13 cellular contexts compared by ENCODE assay signal in the genomic region with DNA sequence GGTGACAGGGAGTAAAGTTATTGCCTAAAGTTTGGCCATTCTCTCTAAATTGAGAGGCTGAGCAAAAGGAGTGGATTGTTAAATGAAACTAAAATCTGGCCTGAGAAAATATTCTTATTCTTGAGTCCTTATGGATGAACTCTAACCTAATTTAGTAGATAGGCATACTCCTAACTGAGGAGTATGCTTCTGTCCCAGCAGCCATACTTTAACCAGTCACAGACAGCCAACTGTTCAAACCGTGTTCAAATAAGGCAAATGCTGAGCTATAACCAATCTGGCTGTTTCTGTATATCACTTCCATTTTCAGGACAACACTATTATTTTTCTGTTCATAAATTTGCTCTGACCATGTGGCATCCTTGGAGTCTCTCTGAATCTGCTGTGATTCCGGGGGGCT.
DNase-seq lines count a peak whose midpoint lies in the region; ATAC-seq and TF ChIP-seq lines count a peak whose summit lies in the region.
"Had no signal": no experiment of that assay in that cellular context is flagged by ENCODE, and none has a peak within 500 bp of the region (broad histone marks: within the 10 kb centered on the region; RNA-seq: fewer than 3 reads in every experiment).

No MANE protein-coding gene starts in this region.

- peak overlapping the region; percentile 49 for H3K4me3 ChIP-seq in thoracic aorta
- H3K4me3 ChIP-seq: ovary had no signal

- H3K27me3 Mint-ChIP-seq in natural killer cell treated with Interleukin-12 subunit alpha and Interleukin-12 subunit beta and Interleukin-15 and Interleukin-18, amount 100 ng/mL, for 72 hours = no peaks in the 10 kb centered on the region
- H3K27me3 Mint-ChIP-seq in natural killer cell (ENCODE audit: low read depth in 2 of 2) = no peaks in the 10 kb centered on the region
- peaks cover 1% of the 10 kb centered on the region for H3K27me3 Mint-ChIP-seq in activated CD4-positive, alpha-beta memory T cell treated with anti-CD3 and anti-CD28 coated beads for 36 hours

- H3K4me1 Mint-ChIP-seq in natural killer cell treated with Interleukin-12 subunit alpha and Interleukin-12 subunit beta and Interleukin-15 and Interleukin-18, amount 100 ng/mL, for 72 hours (ENCODE audit: low read depth in 2 of 2) = peaks cover 7 to 18% of the 10 kb centered on the region in 2 donors
- peaks cover 0 to 4% of the 10 kb centered on the region in 2 donors for H3K4me1 Mint-ChIP-seq in natural killer cell
- peaks cover 18% of the 10 kb centered on the region for H3K4me1 Mint-ChIP-seq in activated CD4-positive, alpha-beta memory T cell treated with anti-CD3 and anti-CD28 coated beads for 36 hours (ENCODE audit: low read depth)
- H3K4me1 Mint-ChIP-seq: WTC11 had no signal

- peak overlapping the region; percentile 74 for H3K4me3 Mint-ChIP-seq in natural killer cell treated with Interleukin-12 subunit alpha and Interleukin-12 subunit beta and Interleukin-15 and Interleukin-18, amount 100 ng/mL, for 72 hours
- no peak overlapping the region for H3K4me3 Mint-ChIP-seq in natural killer cell
- H3K4me3 Mint-ChIP-seq in activated CD4-positive, alpha-beta memory T cell treated with anti-CD3 and anti-CD28 coated beads for 36 hours = no peak overlapping the region
- H3K4me3 Mint-ChIP-seq: WTC11 had no signal

- DNase-seq in natural killer cell treated with Interleukin-12 subunit alpha and Interleukin-12 subunit beta and Interleukin-15 and Interleukin-18, amount 100 ng/mL, for 72 hours (ENCODE audit: low spot score) = no peak
- DNase-seq in natural killer cell (no peak), thoracic aorta (ENCODE audit: low spot score) (no peak), sciatic nerve (ENCODE audit: low spot score) (no peak), activated gamma-delta T cell (lab: John Stamatoyannopoulos, UW) (no peak), KG1 (lab: John Stamatoyannopoulos, UW) (no peak)
- no peak for DNase-seq in activated CD4-positive, alpha-beta memory T cell treated with anti-CD3 and anti-CD28 coated beads for 36 hours
- DNase-seq: BE2C, hypothalamus, NCI-H446 treated with DMSO at 0.1 percent for 48 hours, ovary had no signal

- intact Hi-C loops in natural killer cell (cut with micrococcal nuclease) (no loop called here), sciatic nerve (cut with DNase I) (no loop called here)
- intact Hi-C loops in activated CD4-positive, alpha-beta memory T cell treated with anti-CD3 and anti-CD28 coated beads for 36 hours (cut with micrococcal nuclease) = loop anchor here (1.0 kb wide), 2 partner anchors 706 to 1316 kb away; no protein-coding TSS in a partner anchor

- no peak overlapping the region for H3K27ac ChIP-seq in thoracic aorta
- H3K27ac ChIP-seq: ovary had no signal

- no peaks in the 10 kb centered on the region for H3K36me3 ChIP-seq in thoracic aorta
- H3K36me3 ChIP-seq: BE2C, ovary had no signal

- peak overlapping the region; percentile 25 to 78 for H3K27ac Mint-ChIP-seq in natural killer cell treated with Interleukin-12 subunit alpha and Interleukin-12 subunit beta and Interleukin-15 and Interleukin-18, amount 100 ng/mL, for 72 hours
- H3K27ac Mint-ChIP-seq in natural killer cell = no peak overlapping the region
- H3K27ac Mint-ChIP-seq in activated CD4-positive, alpha-beta memory T cell treated with anti-CD3 and anti-CD28 coated beads for 36 hours = peak overlapping the region; percentile 36
- H3K27ac Mint-ChIP-seq: WTC11 had no signal

- H3K4me1 ChIP-seq in thoracic aorta (ENCODE audit: control insufficient read depth in 1 of 2, low read depth in 2 of 2) = no peaks in the 10 kb centered on the region
- H3K4me1 ChIP-seq: BE2C had no signal

- peaks cover 3% of the 10 kb centered on the region for H3K9me3 Mint-ChIP-seq in natural killer cell treated with Interleukin-12 subunit alpha and Interleukin-12 subunit beta and Interleukin-15 and Interleukin-18, amount 100 ng/mL, for 72 hours
- peaks cover 3 to 7% of the 10 kb centered on the region in 2 donors for H3K9me3 Mint-ChIP-seq in natural killer cell
- H3K9me3 Mint-ChIP-seq in activated CD4-positive, alpha-beta memory T cell treated with anti-CD3 and anti-CD28 coated beads for 36 hours = peaks cover 5% of the 10 kb centered on the region

- CTCF ChIA-PET in activated CD4-positive, alpha-beta memory T cell treated with anti-CD3 and anti-CD28 coated beads for 36 hours (lab: Charles Lee) = interaction anchor here (0.8 to 1.7 kb wide), 2 partner anchors 24 to 27 kb away, joined by 3 to 4 read pairs; no protein-coding TSS in a partner anchor

- H3K36me3 Mint-ChIP-seq in natural killer cell treated with Interleukin-12 subunit alpha and Interleukin-12 subunit beta and Interleukin-15 and Interleukin-18, amount 100 ng/mL, for 72 hours = peaks cover 10% of the 10 kb centered on the region
- H3K36me3 Mint-ChIP-seq in natural killer cell = no peaks in the 10 kb centered on the region
- H3K36me3 Mint-ChIP-seq in activated CD4-positive, alpha-beta memory T cell treated with anti-CD3 and anti-CD28 coated beads for 36 hours = no peaks in the 10 kb centered on the region
- H3K36me3 Mint-ChIP-seq: WTC11 had no signal

- no peaks in the 10 kb centered on the region for H3K27me3 ChIP-seq in thoracic aorta (replicated peaks; ENCODE audit: insufficient read depth)
- H3K27me3 ChIP-seq: BE2C, ovary had no signal

- POLR2A ChIA-PET in activated CD4-positive, alpha-beta memory T cell treated with anti-CD3 and anti-CD28 coated beads for 36 hours (lab: Charles Lee) = no interaction called here

- ATAC-seq in natural killer cell treated with Interleukin-12 subunit alpha and Interleukin-12 subunit beta and Interleukin-15 and Interleukin-18, amount 100 ng/mL, for 72 hours = no peak
- no peak for ATAC-seq in natural killer cell
- ATAC-seq in HG03039 (IDR thresholded peaks at IDR 0.05; ENCODE audit: unreplicated experiment) = peak; percentile 31
- no peak for ATAC-seq in thoracic aorta (ENCODE audit: insufficient number of reproducible peaks, low FRiP score, low read depth)
- no peak for ATAC-seq in sciatic nerve
- ATAC-seq: WTC11 had no signal

- TF ChIP-seq CTCF in natural killer cell (IDR thresholded peaks at IDR 0.05) = no peak
- no peak for TF ChIP-seq CTCF in thoracic aorta (IDR thresholded peaks at IDR 0.05)

- no peaks in the 10 kb centered on the region for H3K9me3 ChIP-seq in thoracic aorta
- H3K9me3 ChIP-seq: BE2C, ovary had no signal

Comparison
In these comparisons a context has a peak if more than half of its experiments do, and no peak if none do; other contexts are left out.
1. H3K27ac Mint-ChIP-seq: peak in natural killer cell treated with Interleukin-12 subunit alpha and Interleukin-12 subunit beta and Interleukin-15 and Interleukin-18, amount 100 ng/mL, for 72 hours (2 of 2) and activated CD4-positive, alpha-beta memory T cell treated with anti-CD3 and anti-CD28 coated beads for 36 hours (single experiment); none in natural killer cell (0 of 2).